ENCODE assay signal across 23 cellular contexts in the genomic region with DNA sequence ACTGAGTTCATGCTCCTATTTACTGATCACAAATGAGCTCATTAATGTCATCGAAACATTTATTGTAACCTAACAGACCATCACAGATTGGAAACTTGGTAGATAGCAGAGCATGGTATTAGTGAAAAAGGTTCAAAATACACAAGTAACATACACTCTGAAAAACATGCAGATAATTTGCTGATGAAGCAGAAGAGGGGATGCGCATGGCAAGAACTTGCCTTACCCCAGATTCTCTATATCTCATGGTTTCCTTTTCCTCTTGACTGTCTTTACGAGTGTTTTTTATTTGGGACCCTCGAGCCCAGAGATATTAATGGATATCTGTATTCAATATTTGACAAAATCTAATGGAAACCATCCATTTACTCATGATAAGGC. TPM values are rescaled to one million over a fixed set of nuclear protein-coding genes. Genes with fewer than 3 reads are reported as not detected.
A peak's percentile ranks its signal among the peaks of the same experiment; 100 is the strongest.
DNase-seq lines count a peak whose midpoint lies in the region; ATAC-seq and TF ChIP-seq lines count a peak whose summit lies in the region.
"Had no signal": no experiment of that assay in that cellular context is flagged by ENCODE, and none has a peak within 500 bp of the region (broad histone marks: within the 10 kb centered on the region; RNA-seq: fewer than 3 reads in every experiment).

No MANE protein-coding gene starts in this region.

- no peak for DNase-seq in stimulated activated naive CD8-positive, alpha-beta T cell treated with anti-CD3 and anti-CD28 coated beads, Interleukin-15, Interleukin-2, amounts not matched to agents 100 U/mL and 50 U/mL, for 24 hours
- DNase-seq in endodermal cell (no peak), nucleus accumbens (lab: John Stamatoyannopoulos, UW) (no peak), MV-4-11 (lab: John Stamatoyannopoulos, UW) (no peak), hepatocyte (ENCODE audit: low spot score) (no peak), GM03348 (ENCODE audit: low spot score) (no peak)
- DNase-seq: activated CD4-positive, alpha-beta T cell treated with anti-CD3 and anti-CD28 coated beads, Interleukin-2, amount 50 U/mL, for 1 hour; activated CD8-positive, alpha-beta memory T cell treated with anti-CD3 and anti-CD28 coated beads, Interleukin-2, amount 10 ng/mL, durations not matched to agents 7 days and 5 days; caudate nucleus; COR-L47; DMS79; kidney glomerular epithelial cell; NCI-H2081; NCI-H345; NCI-H82; sigmoid colon had no signal

- H3K4me3 ChIP-seq in HUES64 (ENCODE audit: low read length) (no peak overlapping the region), endodermal cell (ENCODE audit: low read length) (no peak overlapping the region), hepatocyte (no peak overlapping the region)
- H3K4me3 ChIP-seq: lung, neural progenitor cell, sigmoid colon had no signal

- H3K9me3 ChIP-seq in HUES64 (ENCODE audit: insufficient read depth, low read depth, low read length) = no peaks in the 10 kb centered on the region
- no peaks in the 10 kb centered on the region for H3K9me3 ChIP-seq in endodermal cell (ENCODE audit: control insufficient read depth, low read length)
- no peaks in the 10 kb centered on the region for H3K9me3 ChIP-seq in hepatocyte (ENCODE audit: low read depth)
- H3K9me3 ChIP-seq: sigmoid colon had no signal

- no peak for ATAC-seq in stimulated activated naive CD8-positive, alpha-beta T cell treated with anti-CD3 and anti-CD28 coated beads, Interleukin-15, Interleukin-2, amounts not matched to agents 100 U/mL and 50 U/mL, for 24 hours
- ATAC-seq: activated CD8-positive, alpha-beta memory T cell treated with anti-CD3 and anti-CD28 coated beads, Interleukin-2, amount 10 ng/mL, durations not matched to agents 7 days and 5 days; Right ventricle myocardium inferior had no signal

- peak overlapping the region; percentile 19 for H3K4me3 Mint-ChIP-seq in stimulated activated naive CD8-positive, alpha-beta T cell treated with anti-CD3 and anti-CD28 coated beads, Interleukin-15, Interleukin-2, amounts not matched to agents 100 ng/mL and 50 ng/mL, for 24 hours
- H3K4me3 Mint-ChIP-seq in endodermal cell = no peak overlapping the region
- H3K4me3 Mint-ChIP-seq: activated CD8-positive, alpha-beta memory T cell treated with anti-CD3 and anti-CD28 coated beads, Interleukin-2, amount 10 ng/mL, durations not matched to agents 7 days and 5 days; activated naive CD4-positive, alpha-beta T cell treated with anti-CD3 and anti-CD28 coated beads, Interleukin-2, amount 50 U/mL, for 24 hours; neural progenitor cell had no signal

- H3K27ac Mint-ChIP-seq in stimulated activated naive CD8-positive, alpha-beta T cell treated with anti-CD3 and anti-CD28 coated beads, Interleukin-15, Interleukin-2, amounts not matched to agents 100 ng/mL and 50 ng/mL, for 24 hours = no peak overlapping the region
- H3K27ac Mint-ChIP-seq in endodermal cell = peak overlapping the region; percentile 10
- H3K27ac Mint-ChIP-seq: activated CD8-positive, alpha-beta memory T cell treated with anti-CD3 and anti-CD28 coated beads, Interleukin-2, amount 10 ng/mL, durations not matched to agents 7 days and 5 days; activated naive CD4-positive, alpha-beta T cell treated with anti-CD3 and anti-CD28 coated beads, Interleukin-2, amount 50 U/mL, for 24 hours; neural progenitor cell had no signal

- H3K27me3 ChIP-seq in HUES64 (ENCODE audit: insufficient read depth, low read length) (no peaks in the 10 kb centered on the region), endodermal cell (ENCODE audit: control insufficient read depth, insufficient read depth, low read length, poor library complexity, severe bottlenecking) (no peaks in the 10 kb centered on the region), hepatocyte (no peaks in the 10 kb centered on the region)
- H3K27me3 ChIP-seq: neural progenitor cell, sigmoid colon had no signal

- H3K36me3 ChIP-seq in HUES64 (ENCODE audit: insufficient read depth, low read length) (peaks cover 32% of the 10 kb centered on the region), endodermal cell (ENCODE audit: control insufficient read depth, insufficient read depth, low read length) (peaks cover 24% of the 10 kb centered on the region), hepatocyte (replicated peaks; ENCODE audit: insufficient read depth, low read depth) (no peaks in the 10 kb centered on the region)

- peaks cover 16% of the 10 kb centered on the region for H3K4me1 ChIP-seq in HUES64 (ENCODE audit: insufficient read depth, low read length)
- no peaks in the 10 kb centered on the region for H3K4me1 ChIP-seq in endodermal cell (ENCODE audit: control insufficient read depth, insufficient read depth, low read length)
- H3K4me1 ChIP-seq in hepatocyte (ENCODE audit: insufficient read depth) = no peaks in the 10 kb centered on the region
- H3K4me1 ChIP-seq: neural progenitor cell, sigmoid colon had no signal

- peak overlapping the region; percentile 48; the same call in 1 of the 2 replicates for H3K27ac ChIP-seq in HUES64 (ENCODE audit: low read depth, low read length)
- H3K27ac ChIP-seq in endodermal cell (ENCODE audit: low read depth, low read length) = no peak overlapping the region
- H3K27ac ChIP-seq in hepatocyte = no peak overlapping the region
- H3K27ac ChIP-seq: neural progenitor cell, sigmoid colon, VCaP had no signal

- 94% methylated on average over 3 of the region's 4 CpGs for WGBS in HUES64
- WGBS in endodermal cell (ENCODE audit: insufficient coverage in 1 of 2, insufficient read length in 1 of 2), 2 experiments = 92% methylated on average over 4 of the region's 4 CpGs; no CpG with 5 or more reads in 1 of the 2 experiments
- 93% methylated on average over 4 of the region's 4 CpGs for WGBS in hepatocyte (ENCODE audit: low lambda C conversion rate, missing lambda C conversion rate)

- TF ChIP-seq CTCF in endodermal cell (conservative IDR thresholded peaks at IDR 0.05) = no peak
- TF ChIP-seq CTCF in hepatocyte (IDR thresholded peaks at IDR 0.05; ENCODE audit: poor library complexity) = no peak

- H3K9ac ChIP-seq in HUES64 (ENCODE audit: low read depth, low read length) = no peak overlapping the region
- H3K9ac ChIP-seq in endodermal cell (ENCODE audit: extremely low read depth, low read length, poor library complexity, severe bottlenecking) = no peak overlapping the region
- H3K9ac ChIP-seq: neural progenitor cell had no signal

- no peaks in the 10 kb centered on the region for H3K9me3 Mint-ChIP-seq in stimulated activated naive CD8-positive, alpha-beta T cell treated with anti-CD3 and anti-CD28 coated beads, Interleukin-15, Interleukin-2, amounts not matched to agents 100 ng/mL and 50 ng/mL, for 24 hours
- H3K9me3 Mint-ChIP-seq in endodermal cell = no peaks in the 10 kb centered on the region
- H3K9me3 Mint-ChIP-seq: activated naive CD4-positive, alpha-beta T cell treated with anti-CD3 and anti-CD28 coated beads, Interleukin-2, amount 50 U/mL, for 24 hours; neural progenitor cell had no signal

- no peak overlapping the region for H2AFZ ChIP-seq in hepatocyte
- H2AFZ ChIP-seq: neural progenitor cell had no signal

- H3K4me1 Mint-ChIP-seq in stimulated activated naive CD8-positive, alpha-beta T cell treated with anti-CD3 and anti-CD28 coated beads, Interleukin-15, Interleukin-2, amounts not matched to agents 100 ng/mL and 50 ng/mL, for 24 hours (ENCODE audit: low read depth) = peaks cover 15% of the 10 kb centered on the region
- H3K4me1 Mint-ChIP-seq in endodermal cell = no peaks in the 10 kb centered on the region
- H3K4me1 Mint-ChIP-seq: neural progenitor cell had no signal

- H3K27me3 Mint-ChIP-seq in stimulated activated naive CD8-positive, alpha-beta T cell treated with anti-CD3 and anti-CD28 coated beads, Interleukin-15, Interleukin-2, amounts not matched to agents 100 ng/mL and 50 ng/mL, for 24 hours = no peaks in the 10 kb centered on the region
- no peaks in the 10 kb centered on the region for H3K27me3 Mint-ChIP-seq in endodermal cell (ENCODE audit: insufficient read depth)
- H3K27me3 Mint-ChIP-seq: activated CD8-positive, alpha-beta memory T cell treated with anti-CD3 and anti-CD28 coated beads, Interleukin-2, amount 10 ng/mL, durations not matched to agents 7 days and 5 days; activated naive CD4-positive, alpha-beta T cell treated with anti-CD3 and anti-CD28 coated beads, Interleukin-2, amount 50 U/mL, for 24 hours had no signal

- H3K4me2 ChIP-seq in hepatocyte = no peak overlapping the region
- H3K4me2 ChIP-seq: neural progenitor cell had no signal

- no peaks in the 10 kb centered on the region for H3K9me2 ChIP-seq in hepatocyte (replicated peaks; ENCODE audit: insufficient read depth)

- no peaks in the 10 kb centered on the region for H4K20me1 ChIP-seq in hepatocyte (ENCODE audit: insufficient read depth, poor library complexity, severe bottlenecking)

- H3K36me3 Mint-ChIP-seq in stimulated activated naive CD8-positive, alpha-beta T cell treated with anti-CD3 and anti-CD28 coated beads, Interleukin-15, Interleukin-2, amounts not matched to agents 100 ng/mL and 50 ng/mL, for 24 hours (ENCODE audit: low read depth) = peaks cover 53% of the 10 kb centered on the region
- peaks cover 32% of the 10 kb centered on the region for H3K36me3 Mint-ChIP-seq in endodermal cell (ENCODE audit: low read depth)

- no peaks in the 10 kb centered on the region for H3K79me2 ChIP-seq in hepatocyte

RNA-seq across cellular contexts. Expression of a gene that starts 37.6 kb away (rescaled TPM):
- polyA plus RNA-seq in HUES64 (2013, experiment 1 of 2) = 15.4 TPM
- 13.1 TPM for polyA plus RNA-seq in HUES64 (2013, experiment 2 of 2)
- total RNA-seq in endodermal cell (10 to 100 TPM; 10.8 to 12.7 TPM), hepatocyte (13.6 and 16.1 TPM in 2 replicates)
- polyA plus RNA-seq in endodermal cell (2013, experiment 1 of 2) = 14.8 TPM
- 13.9 TPM for polyA plus RNA-seq in endodermal cell (2013, experiment 2 of 2)
- 9.9 and 11.4 TPM in 2 replicates for polyA plus RNA-seq in hepatocyte

RNA-seq across cellular contexts. Expression of a gene that starts 37.7 kb away (rescaled TPM):
- polyA plus RNA-seq in HUES64 (2013, experiment 1 of 2) = 14.8 TPM
- 14.6 TPM for polyA plus RNA-seq in HUES64 (2013, experiment 2 of 2)
- 1 to 10 TPM; 7.1 to 8.9 TPM for total RNA-seq in endodermal cell
- polyA plus RNA-seq in endodermal cell (2013, experiment 1 of 2) = 11.9 TPM
- 10.5 TPM for polyA plus RNA-seq in endodermal cell (2013, experiment 2 of 2)
- 4.9 and 8.5 TPM in 2 replicates for total RNA-seq in hepatocyte
- 6.0 and 6.2 TPM in 2 replicates for polyA plus RNA-seq in hepatocyte
